ENCODE assay signal across 31 cellular contexts in the genomic region with DNA sequence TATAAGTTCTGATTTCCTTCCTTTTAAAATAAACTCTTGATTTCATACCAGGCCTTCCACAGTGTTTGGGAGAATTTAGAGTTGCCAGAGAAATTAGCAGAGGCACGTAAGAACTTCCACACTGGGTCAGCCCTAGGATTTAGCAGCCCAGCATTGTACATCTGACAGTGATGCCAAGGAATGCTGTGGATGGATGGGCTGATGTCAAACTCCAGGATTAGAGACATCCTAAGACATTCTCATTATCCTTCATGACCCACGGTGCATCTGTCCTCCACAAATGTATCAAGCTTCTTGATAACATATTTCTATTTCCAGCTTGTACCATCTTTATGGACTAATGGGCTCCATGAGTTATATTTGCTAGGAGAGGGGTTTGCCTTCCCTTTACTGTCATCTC.
"Had no signal": no experiment of that assay in that cellular context is flagged by ENCODE, and none has a peak within 500 bp of the region (broad histone marks: within the 10 kb centered on the region; RNA-seq: fewer than 3 reads in every experiment).

No MANE protein-coding gene starts in this region.

- H3K27ac ChIP-seq: brain microvascular endothelial cell, coronary artery, dorsolateral prefrontal cortex had no signal

- DNase-seq: activated CD4-positive, alpha-beta memory T cell treated with anti-CD3 and anti-CD28 coated beads for 36 hours; activated CD4-positive, alpha-beta T cell treated with anti-CD3 and anti-CD28 coated beads for 36 hours; activated CD4-positive, alpha-beta T cell treated with anti-CD3 and anti-CD28 coated beads, Interleukin-2, amount 10 ng/mL, durations not matched to agents 24 days and 14 days; activated CD4-positive, CD25-positive, alpha-beta regulatory T cell; activated CD4-positive, CD25-positive, alpha-beta regulatory T cell treated with anti-CD3 and anti-CD28 coated beads, Interleukin-2, amount 50 U/mL, for 72 hours; activated CD8-positive, alpha-beta memory T cell treated with anti-CD3 and anti-CD28 coated beads, Interleukin-2, amount 50 U/mL, for 48 hours; activated CD8-positive, alpha-beta T cell treated with anti-CD3 and anti-CD28 coated beads, Interleukin-2, amount 10 ng/mL, durations not matched to agents 7 days and 5 days; activated effector memory CD4-positive, alpha-beta T cell treated with Interleukin-2 at 50 U/mL for 16 hours; activated gamma-delta T cell treated with Interleukin-2 at 50 U/mL for 16 hours; activated naive CD4-positive, alpha-beta T cell treated with anti-CD3 and anti-CD28 coated beads, Interleukin-2, amount 50 U/mL, for 16 hours; activated naive CD4-positive, alpha-beta T cell treated with Interleukin-2 at 50 U/mL for 16 hours; activated T-cell treated with anti-CD3 and anti-CD28 coated beads for 4 hours; activated T-cell treated with anti-CD3 and anti-CD28 coated beads, Interleukin-2, amount 50 U/mL, for 24 hours; activated T-cell treated with anti-CD3 and anti-CD28 coated beads, Interleukin-2, amount 50 U/mL, for 72 hours; amniotic stem cell; anterior cingulate cortex; brain microvascular endothelial cell; dorsolateral prefrontal cortex; effector memory CD4-positive, alpha-beta T cell; endodermal cell; foreskin fibroblast; T-helper 1 cell; T-helper 2 cell had no signal

- H3K36me3 Mint-ChIP-seq: activated CD4-positive, alpha-beta memory T cell treated with anti-CD3 and anti-CD28 coated beads for 36 hours; activated naive CD8-positive, alpha-beta T cell had no signal

- H3K36me3 ChIP-seq: brain microvascular endothelial cell had no signal

- H3K4me3 Mint-ChIP-seq: activated CD4-positive, alpha-beta memory T cell treated with anti-CD3 and anti-CD28 coated beads for 36 hours; activated CD4-positive, alpha-beta T cell treated with anti-CD3 and anti-CD28 coated beads for 36 hours; activated CD4-positive, alpha-beta T cell treated with anti-CD3 and anti-CD28 coated beads, Interleukin-2, amount 10 ng/mL, durations not matched to agents 24 days and 14 days; activated CD8-positive, alpha-beta T cell treated with anti-CD3 and anti-CD28 coated beads, Interleukin-2, amount 10 ng/mL, durations not matched to agents 7 days and 5 days; activated naive CD8-positive, alpha-beta T cell; activated T-cell treated with anti-CD3 and anti-CD28 coated beads, Interleukin-2, amount 50 U/mL, for 24 hours; activated T-cell treated with anti-CD3 and anti-CD28 coated beads, Interleukin-2, amount 50 U/mL, for 72 hours; central memory CD8-positive, alpha-beta T cell; dendritic cell treated with granulocyte-macrophage colony-stimulating factor and Interleukin-4, amounts not matched to agents 40 ng/mL and 50 ng/mL, for 4 days; endodermal cell had no signal

- H3K4me3 ChIP-seq: coronary artery, dorsolateral prefrontal cortex had no signal

- ATAC-seq: activated CD4-positive, alpha-beta T cell treated with anti-CD3 and anti-CD28 coated beads for 36 hours; activated CD8-positive, alpha-beta T cell treated with anti-CD3 and anti-CD28 coated beads, Interleukin-2, amount 10 ng/mL, durations not matched to agents 7 days and 5 days; activated T-cell treated with anti-CD3 and anti-CD28 coated beads, Interleukin-2, amount 50 U/mL, for 72 hours; esophagus mucosa had no signal

- FAIRE-seq: astrocyte, bronchial epithelial cell, frontal cortex had no signal

- H3K27ac Mint-ChIP-seq: activated CD4-positive, alpha-beta memory T cell treated with anti-CD3 and anti-CD28 coated beads for 36 hours; activated CD4-positive, alpha-beta T cell treated with anti-CD3 and anti-CD28 coated beads for 36 hours; activated CD4-positive, alpha-beta T cell treated with anti-CD3 and anti-CD28 coated beads, Interleukin-2, amount 10 ng/mL, durations not matched to agents 24 days and 14 days; activated CD8-positive, alpha-beta T cell treated with anti-CD3 and anti-CD28 coated beads, Interleukin-2, amount 10 ng/mL, durations not matched to agents 7 days and 5 days; activated naive CD8-positive, alpha-beta T cell; activated T-cell treated with anti-CD3 and anti-CD28 coated beads, Interleukin-2, amount 50 U/mL, for 24 hours; activated T-cell treated with anti-CD3 and anti-CD28 coated beads, Interleukin-2, amount 50 U/mL, for 72 hours; dendritic cell treated with granulocyte-macrophage colony-stimulating factor and Interleukin-4, amounts not matched to agents 40 ng/mL and 50 ng/mL, for 4 days; endodermal cell had no signal

- H3K27me3 ChIP-seq: brain microvascular endothelial cell, dorsolateral prefrontal cortex had no signal

- H3K4me1 Mint-ChIP-seq: activated CD4-positive, alpha-beta T cell treated with anti-CD3 and anti-CD28 coated beads for 36 hours; activated CD4-positive, alpha-beta T cell treated with anti-CD3 and anti-CD28 coated beads, Interleukin-2, amount 10 ng/mL, durations not matched to agents 24 days and 14 days; central memory CD8-positive, alpha-beta T cell had no signal

- H3K9me3 Mint-ChIP-seq: activated CD4-positive, alpha-beta memory T cell treated with anti-CD3 and anti-CD28 coated beads for 36 hours; activated CD4-positive, alpha-beta T cell treated with anti-CD3 and anti-CD28 coated beads, Interleukin-2, amount 10 ng/mL, durations not matched to agents 24 days and 14 days; activated T-cell treated with anti-CD3 and anti-CD28 coated beads, Interleukin-2, amount 50 U/mL, for 24 hours; activated T-cell treated with anti-CD3 and anti-CD28 coated beads, Interleukin-2, amount 50 U/mL, for 72 hours; central memory CD8-positive, alpha-beta T cell; dendritic cell treated with granulocyte-macrophage colony-stimulating factor and Interleukin-4, amounts not matched to agents 40 ng/mL and 50 ng/mL, for 4 days; endodermal cell had no signal
